8 cellular contexts compared by ENCODE assay signal in the genomic region with DNA sequence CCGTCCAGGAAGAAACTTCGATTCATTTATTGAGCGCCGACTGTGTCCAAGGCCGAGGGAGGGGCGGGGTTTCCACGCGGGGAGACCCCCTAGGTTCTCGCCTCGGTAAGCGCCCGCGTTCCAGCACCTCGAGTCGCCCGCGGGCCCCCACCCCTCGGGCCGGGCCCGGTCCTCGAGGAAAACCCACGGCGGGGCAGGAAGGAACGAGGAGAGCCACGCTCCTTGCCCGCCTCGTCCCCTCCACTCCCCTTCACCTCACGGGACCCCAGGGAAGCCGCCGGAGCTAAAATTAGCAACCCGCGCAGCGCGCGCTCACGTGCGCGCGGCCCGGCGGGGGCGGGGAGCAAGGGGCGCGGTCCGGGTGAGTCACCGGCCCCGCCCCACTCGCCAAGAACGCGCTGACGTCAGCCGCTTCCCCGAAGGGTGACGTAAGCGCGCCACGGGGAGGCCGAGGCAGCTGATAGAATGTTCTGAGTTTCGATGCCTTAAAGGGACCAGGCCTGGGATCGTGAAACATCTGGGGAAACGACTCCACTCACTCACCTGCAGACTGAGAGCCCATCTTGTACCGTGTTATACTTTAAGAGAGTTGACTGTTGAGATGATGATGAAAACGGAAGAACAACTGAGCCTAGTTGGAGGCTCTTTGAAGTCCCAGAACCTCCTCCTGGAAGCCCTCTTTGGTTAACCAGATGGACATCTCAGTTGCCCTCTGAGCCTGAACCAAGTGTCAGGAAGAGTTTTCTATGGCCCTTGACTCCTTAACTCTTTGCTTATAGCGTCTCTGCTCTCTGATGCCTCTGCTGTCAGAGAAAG. TPM values are rescaled to one million over a fixed set of nuclear protein-coding genes. Genes with fewer than 3 reads are reported as not detected.
DNase-seq lines count a peak whose midpoint lies in the region; ATAC-seq and TF ChIP-seq lines count a peak whose summit lies in the region.

No MANE protein-coding gene starts in this region.

- H4K20me1 ChIP-seq in OCI-LY3 (ENCODE audit: insufficient read depth, low read length): no peaks in the 10 kb centered on the region

- H3K36me3 ChIP-seq in HUES6 (ENCODE audit: control insufficient read depth, insufficient read depth, low read length) (no peaks in the 10 kb centered on the region), OCI-LY3 (replicated peaks; ENCODE audit: low read depth, low read length) (peaks cover 17% of the 10 kb centered on the region)

- H3K9me3 ChIP-seq in HUES6 (ENCODE audit: control insufficient read depth, insufficient read depth, low read depth, low read length) (peaks cover 3% of the 10 kb centered on the region), OCI-LY3 (ENCODE audit: insufficient read depth, low read length) (peaks cover 11% of the 10 kb centered on the region; the same call in 1 of the 2 replicates), mononuclear cell (ENCODE audit: low read depth, low read length) (no peaks in the 10 kb centered on the region)

- TF ChIP-seq CTCF in OCI-LY3 (IDR thresholded peaks at IDR 0.05; ENCODE audit: low read depth, low read length): peak; percentile 9; the same call in 1 of the 2 replicates

- H3K27me3 ChIP-seq in HUES6 (ENCODE audit: control insufficient read depth, insufficient read depth, low read length) (no peaks in the 10 kb centered on the region; the same call in 1 of the 2 replicates), OCI-LY3 (ENCODE audit: low read depth, low read length) (no peaks in the 10 kb centered on the region), mononuclear cell (ENCODE audit: insufficient read depth, low read length) (peaks cover 2% of the 10 kb centered on the region)

- DNase-seq in DMS 273 treated with DMSO at 0.1 percent for 48 hours (lab: John Stamatoyannopoulos, UW) (peak; percentile 60), activated T-cell treated with anti-CD3 and anti-CD28 coated beads for 4 hours (peak; percentile 87), epithelial cell of prostate (ENCODE audit: low read depth, low spot score) (peak; percentile 68)
- peak; percentile 82 for DNase-seq in stimulated activated CD8-positive, alpha-beta memory T cell treated with anti-CD3 and anti-CD28 coated beads, Interleukin-2, amount 100 ng/mL, for 48 hours (ENCODE audit: low read depth in 2 of 2)

- H3K9ac ChIP-seq in HUES6 (ENCODE audit: low read length) (peak overlapping the region; percentile 89), OCI-LY3 (ENCODE audit: low read length) (peak overlapping the region; percentile 88)

- peak overlapping the region; percentile 93 for H3K4me2 ChIP-seq in OCI-LY3 (ENCODE audit: low read length)

- peaks cover 21% of the 10 kb centered on the region for H3K4me1 ChIP-seq in HUES6 (ENCODE audit: control insufficient read depth, insufficient read depth, low read length)
- H3K4me1 ChIP-seq in OCI-LY3 (ENCODE audit: low read length): peaks cover 30% of the 10 kb centered on the region
- H3K4me1 ChIP-seq in mononuclear cell (ENCODE audit: insufficient read depth, low read length): peaks cover 11% of the 10 kb centered on the region

- H3K4me3 ChIP-seq in HUES6 (ENCODE audit: low read depth, low read length) (peak overlapping the region; percentile 60), OCI-LY3 (ENCODE audit: low read length) (peak overlapping the region; percentile 79), mononuclear cell (ENCODE audit: low read length) (peak overlapping the region; percentile 83)

- peak overlapping the region; percentile 44; the same call in 1 of the 2 replicates for H2AFZ ChIP-seq in OCI-LY3 (ENCODE audit: low read depth, low read length)

- H3K79me2 ChIP-seq in OCI-LY3 (ENCODE audit: low read length): peaks cover 10% of the 10 kb centered on the region

- peak; percentile 94 for ATAC-seq in GM21515 (IDR thresholded peaks at IDR 0.05; ENCODE audit: unreplicated experiment)

- H3K27ac ChIP-seq in HUES6 (ENCODE audit: low read depth, low read length) (peak overlapping the region; percentile 84; the same call in 1 of the 2 replicates), OCI-LY3 (ENCODE audit: low read length) (peak overlapping the region; percentile 79), epithelial cell of prostate (peak overlapping the region; percentile 66)

RNA-seq across cellular contexts. Expression of a gene that starts 49.7 kb away (rescaled TPM):
- total RNA-seq in mononuclear cell: 53.6 TPM

Comparison
In these comparisons a context has a peak if more than half of its experiments do, and no peak if none do; other contexts are left out.
1. Peak in every context shown above with its lines: DNase-seq, ATAC-seq, H3K4me3 ChIP-seq and H3K27ac ChIP-seq.